Comparison of ENCODE assay signal across 1 cellular context in genomic region chr16:21277927-21278706, GRCh38.
A peak's percentile ranks its signal among the peaks of the same experiment; 100 is the strongest.
TF ChIP-seq lines count a peak whose summit lies in the region.

Gene CRYM, minus strand, starts transcription at chr16:21278290. Its CDS starts 39 bp downstream, at chr16:21278251.

TF ChIP-seq in HepG2, 621 proteins besides CTCF, POLR2A, EP300 and RAD21 (continued from another document and continues in another):
- no peak for TF ChIP-seq ZBTB40 (IDR thresholded peaks at IDR 0.05)
- TF ChIP-seq ZBTB40 (CRISPR knock-in tag; IDR thresholded peaks at IDR 0.05), result peak; percentile 44; the same call in 1 of the 2 replicates
- no peak for TF ChIP-seq FLYWCH1 (CRISPR knock-in tag; IDR thresholded peaks at IDR 0.05)
- TF ChIP-seq SRSF1 (optimal IDR thresholded peaks at IDR 0.05; ENCODE audit: low read depth, low read length), result peak; percentile 79
- TF ChIP-seq JUND (CRISPR knock-in tag; IDR thresholded peaks at IDR 0.05), result 0 out of 2 replicates have a peak, but pooled peaks have one; percentile 39
- TF ChIP-seq ZZZ3 (CRISPR knock-in tag; IDR thresholded peaks at IDR 0.05; ENCODE audit: borderline replicate concordance), result 0 out of 2 replicates have a peak, but pooled peaks have one; percentile 48
- peak; percentile 70 for TF ChIP-seq BCL6 (CRISPR knock-in tag; IDR thresholded peaks at IDR 0.05)
- TF ChIP-seq ZNF383 (CRISPR knock-in tag; IDR thresholded peaks at IDR 0.05; ENCODE audit: borderline replicate concordance), result peak; percentile 78; the same call in 1 of the 2 replicates
- peak; percentile 58; the same call in 1 of the 2 replicates for TF ChIP-seq ZNF792 (CRISPR knock-in tag; IDR thresholded peaks at IDR 0.05)
- no peak for TF ChIP-seq HNF1A (IDR thresholded peaks at IDR 0.05; ENCODE audit: low read depth)
- TF ChIP-seq HNF1A (CRISPR knock-in tag; IDR thresholded peaks at IDR 0.05; ENCODE audit: borderline replicate concordance), result peak; percentile 87
- TF ChIP-seq ZNF280B (CRISPR knock-in tag; IDR thresholded peaks at IDR 0.05; ENCODE audit: borderline replicate concordance), result peak; percentile 86; the same call in 1 of the 2 replicates
- peak; percentile 65; the same call in 1 of the 2 replicates for TF ChIP-seq GATAD2A (CRISPR knock-in tag; IDR thresholded peaks at IDR 0.05)
- peak; percentile 75 for TF ChIP-seq YEATS4 (CRISPR knock-in tag; IDR thresholded peaks at IDR 0.05; ENCODE audit: borderline replicate concordance)
- TF ChIP-seq MXI1 (IDR thresholded peaks at IDR 0.05; ENCODE audit: borderline replicate concordance, low read depth, low read length), result 0 out of 3 replicates have a peak, but pooled peaks have one; percentile 45
- TF ChIP-seq SPEN (CRISPR knock-in tag; IDR thresholded peaks at IDR 0.05; ENCODE audit: low read depth), result peak; percentile 89
- TF ChIP-seq ZNF350 (CRISPR knock-in tag; IDR thresholded peaks at IDR 0.05; ENCODE audit: borderline replicate concordance, low read depth), result peak; percentile 85
- TF ChIP-seq ERF (CRISPR knock-in tag; IDR thresholded peaks at IDR 0.05), result peak; percentile 73
- TF ChIP-seq CEBPG (CRISPR knock-in tag; IDR thresholded peaks at IDR 0.05), result no peak
- TF ChIP-seq ZBTB39 (CRISPR knock-in tag; IDR thresholded peaks at IDR 0.05), result no peak; the same call in 1 of the 2 replicates
- TF ChIP-seq HDAC6 (IDR thresholded peaks at IDR 0.05; ENCODE audit: low read depth, low read length), result no peak
- peak; percentile 71 for TF ChIP-seq ZNF512 (CRISPR knock-in tag; IDR thresholded peaks at IDR 0.05)
- TF ChIP-seq ZNF790 (CRISPR knock-in tag; IDR thresholded peaks at IDR 0.05; ENCODE audit: borderline replicate concordance), result peak; percentile 23; the same call in 1 of the 2 replicates
- TF ChIP-seq ZNF343 (CRISPR knock-in tag; IDR thresholded peaks at IDR 0.05), result peak; percentile 79; the same call in 1 of the 2 replicates
- TF ChIP-seq ZBTB38 (CRISPR knock-in tag; IDR thresholded peaks at IDR 0.05), result peak; percentile 90
- TF ChIP-seq ZSCAN12 (CRISPR knock-in tag; IDR thresholded peaks at IDR 0.05), result no peak
- TF ChIP-seq HOXD1 (CRISPR knock-in tag; IDR thresholded peaks at IDR 0.05), result 0 out of 2 replicates have a peak, but pooled peaks have one; percentile 42
- TF ChIP-seq FOXP4 (CRISPR knock-in tag; IDR thresholded peaks at IDR 0.05), result peak; percentile 54; the same call in 1 of the 2 replicates
- TF ChIP-seq ZNF547 (CRISPR knock-in tag; IDR thresholded peaks at IDR 0.05), result peak; percentile 86; the same call in 1 of the 2 replicates
- TF ChIP-seq ZNF281 (CRISPR knock-in tag; IDR thresholded peaks at IDR 0.05; ENCODE audit: borderline replicate concordance), result peak; percentile 72; the same call in 1 of the 2 replicates
- TF ChIP-seq PAWR (CRISPR knock-in tag; IDR thresholded peaks at IDR 0.05; ENCODE audit: borderline replicate concordance), result 0 out of 2 replicates have a peak, but pooled peaks have one; percentile 69
- TF ChIP-seq EEA1 (CRISPR knock-in tag; IDR thresholded peaks at IDR 0.05; ENCODE audit: borderline replicate concordance), result peak; percentile 96
